17 cellular contexts compared by ENCODE assay signal in genomic region chr11:105458071-105458470, GRCh38.
DNase-seq lines count a peak whose midpoint lies in the region; ATAC-seq, FAIRE-seq and TF ChIP-seq lines count a peak whose summit lies in the region.
"Had no signal": no experiment of that assay in that cellular context is flagged by ENCODE, and none has a peak within 500 bp of the region (broad histone marks: within the 10 kb centered on the region; RNA-seq: fewer than 3 reads in every experiment).

No MANE protein-coding gene starts in this region.

- POLR2A ChIA-PET in CD4-positive, alpha-beta T cell (lab: Charles Lee): no interaction called here

- H3K27me3 ChIP-seq in bronchial epithelial cell (ENCODE audit: control insufficient read depth, insufficient read depth, low read length) (no peaks in the 10 kb centered on the region), endodermal cell (ENCODE audit: control insufficient read depth, insufficient read depth, low read length, poor library complexity, severe bottlenecking) (no peaks in the 10 kb centered on the region)
- H3K27me3 ChIP-seq in CD4-positive, alpha-beta T cell (ENCODE audit: control insufficient read depth, insufficient read depth, low read length): no peaks in the 10 kb centered on the region

- no peaks in the 10 kb centered on the region for H3K36me3 Mint-ChIP-seq in stimulated activated effector memory CD8-positive, alpha-beta T cell treated with anti-CD3 and anti-CD28 coated beads, Interleukin-12 subunit alpha, Interleukin-12 subunit beta, amount 100 ng/mL, for 72 hours
- H3K36me3 Mint-ChIP-seq in CD4-positive, alpha-beta T cell (ENCODE audit: low read depth): no peaks in the 10 kb centered on the region
- no peaks in the 10 kb centered on the region for H3K36me3 Mint-ChIP-seq in endodermal cell (ENCODE audit: low read depth)
- H3K36me3 Mint-ChIP-seq: CD8-positive, alpha-beta T cell had no signal

- intact Hi-C loops in CD4-positive, alpha-beta T cell (cut with DNase I, micrococcal nuclease): no loop called here

- peak; percentile 43 for FAIRE-seq in bronchial epithelial cell (lab: Jason Lieb, UNC)
- FAIRE-seq: GM12878, GM19239, H54 had no signal

- H3K36me3 ChIP-seq in bronchial epithelial cell (ENCODE audit: control insufficient read depth, insufficient read depth, low read length) (no peaks in the 10 kb centered on the region), endodermal cell (ENCODE audit: control insufficient read depth, insufficient read depth, low read length) (no peaks in the 10 kb centered on the region)

- no peak overlapping the region for H3K27ac Mint-ChIP-seq in stimulated activated effector memory CD8-positive, alpha-beta T cell treated with anti-CD3 and anti-CD28 coated beads, Interleukin-12 subunit alpha, Interleukin-12 subunit beta, amount 100 ng/mL, for 72 hours
- no peak overlapping the region for H3K27ac Mint-ChIP-seq in CD4-positive, alpha-beta T cell
- no peak overlapping the region for H3K27ac Mint-ChIP-seq in endodermal cell
- H3K27ac Mint-ChIP-seq: CD8-positive, alpha-beta T cell; GM23338 had no signal

- no peak overlapping the region for H3K9ac ChIP-seq in endodermal cell (ENCODE audit: extremely low read depth, low read length, poor library complexity, severe bottlenecking)

- H3K4me1 Mint-ChIP-seq in stimulated activated effector memory CD8-positive, alpha-beta T cell treated with anti-CD3 and anti-CD28 coated beads, Interleukin-12 subunit alpha, Interleukin-12 subunit beta, amount 100 ng/mL, for 72 hours: no peaks in the 10 kb centered on the region
- H3K4me1 Mint-ChIP-seq in CD4-positive, alpha-beta T cell (ENCODE audit: low read depth): no peaks in the 10 kb centered on the region
- H3K4me1 Mint-ChIP-seq in endodermal cell: no peaks in the 10 kb centered on the region
- H3K4me1 Mint-ChIP-seq: GM23338 had no signal

- no peak overlapping the region for H3K27ac ChIP-seq in CD4-positive, alpha-beta T cell (ENCODE audit: low read depth, low read length)
- H3K27ac ChIP-seq in endodermal cell (ENCODE audit: low read depth, low read length): no peak overlapping the region

- ATAC-seq in stimulated activated effector memory CD8-positive, alpha-beta T cell treated with anti-CD3 and anti-CD28 coated beads, Interleukin-12 subunit alpha, Interleukin-12 subunit beta, amount 100 ng/mL, for 72 hours: peak; percentile 16
- ATAC-seq in CD4-positive, alpha-beta T cell (ENCODE audit: poor library complexity): no peak
- ATAC-seq: CD8-positive, alpha-beta T cell; GM12878; GM23338 had no signal

- CTCF ChIA-PET in CD4-positive, alpha-beta T cell (lab: Charles Lee): no interaction called here

- TF ChIP-seq CTCF in bronchial epithelial cell (IDR thresholded peaks at IDR 0.05; ENCODE audit: insufficient read depth, low read length, severe bottlenecking): no peak
- no peak for TF ChIP-seq CTCF in CD4-positive, alpha-beta T cell (IDR thresholded peaks at IDR 0.05)
- TF ChIP-seq CTCF in endodermal cell (conservative IDR thresholded peaks at IDR 0.05): no peak

- H3K9me3 Mint-ChIP-seq in stimulated activated effector memory CD8-positive, alpha-beta T cell treated with anti-CD3 and anti-CD28 coated beads, Interleukin-12 subunit alpha, Interleukin-12 subunit beta, amount 100 ng/mL, for 72 hours: peaks cover 7% of the 10 kb centered on the region
- H3K9me3 Mint-ChIP-seq in CD4-positive, alpha-beta T cell: no peaks in the 10 kb centered on the region
- H3K9me3 Mint-ChIP-seq in endodermal cell: no peaks in the 10 kb centered on the region
- H3K9me3 Mint-ChIP-seq: GM23338 had no signal

- peak; percentile 60 for DNase-seq in NCI-H2029 treated with DMSO at 0.1 percent for 48 hours (lab: John Stamatoyannopoulos, UW)
- no peak for DNase-seq in bronchial epithelial cell (ENCODE audit: low read depth)
- DNase-seq in stimulated activated effector memory CD8-positive, alpha-beta T cell treated with anti-CD3 and anti-CD28 coated beads, Interleukin-12 subunit alpha, Interleukin-12 subunit beta, amount 100 ng/mL, for 72 hours (ENCODE audit: low spot score in 2 of 2): no peak
- no peak for DNase-seq in activated T-cell treated with anti-CD3 and anti-CD28 coated beads, Interleukin-2, amount 50 U/mL, for 1 hour
- no peak for DNase-seq in CD4-positive, alpha-beta T cell
- DNase-seq in endodermal cell: no peak
- DNase-seq: C1 segment of cervical spinal cord; Caco-2; CD8-positive, alpha-beta T cell; DMS153; DND-41; GDM1; HCEC 1CT had no signal

- H3K9me3 ChIP-seq in CD4-positive, alpha-beta T cell (ENCODE audit: control insufficient read depth, low read length): no peaks in the 10 kb centered on the region
- H3K9me3 ChIP-seq in endodermal cell (ENCODE audit: control insufficient read depth, low read length): no peaks in the 10 kb centered on the region
- H3K9me3 ChIP-seq: Caco-2 had no signal

- no peaks in the 10 kb centered on the region for H3K4me1 ChIP-seq in endodermal cell (ENCODE audit: control insufficient read depth, insufficient read depth, low read length)
- H3K4me1 ChIP-seq: Caco-2 had no signal

- H3K27me3 Mint-ChIP-seq in CD4-positive, alpha-beta T cell: no peaks in the 10 kb centered on the region
- no peaks in the 10 kb centered on the region for H3K27me3 Mint-ChIP-seq in endodermal cell (ENCODE audit: insufficient read depth)

- H3K4me3 ChIP-seq in bronchial epithelial cell (ENCODE audit: low read depth, low read length) (no peak overlapping the region), endodermal cell (ENCODE audit: low read length) (no peak overlapping the region)
- H3K4me3 ChIP-seq: GM12878, GM23338 had no signal

- 80 to 90% methylated on average over 5 to 9 of the region's 9 CpGs for WGBS in endodermal cell (ENCODE audit: insufficient coverage in 1 of 2, insufficient read length in 1 of 2), 2 experiments

- H3K4me3 Mint-ChIP-seq in stimulated activated effector memory CD8-positive, alpha-beta T cell treated with anti-CD3 and anti-CD28 coated beads, Interleukin-12 subunit alpha, Interleukin-12 subunit beta, amount 100 ng/mL, for 72 hours: no peak overlapping the region
- no peak overlapping the region for H3K4me3 Mint-ChIP-seq in CD4-positive, alpha-beta T cell
- no peak overlapping the region for H3K4me3 Mint-ChIP-seq in endodermal cell
- H3K4me3 Mint-ChIP-seq: CD8-positive, alpha-beta T cell; GM23338 had no signal
